In genomic region chr1:204128964-204129896, GRCh38 we compare ENCODE assay signal across 8 cellular contexts. TPM values are rescaled to one million over a fixed set of nuclear protein-coding genes. Genes with fewer than 3 reads are reported as not detected.
DNase-seq lines count a peak whose midpoint lies in the region; ATAC-seq, FAIRE-seq and TF ChIP-seq lines count a peak whose summit lies in the region.

No MANE protein-coding gene starts in this region.

- H3K4me2 ChIP-seq in neuronal stem cell (ENCODE audit: insufficient read depth, low read length, poor library complexity, severe bottlenecking): peak overlapping the region; percentile 43

- no CpG with 5 or more reads among the region's 29 CpGs for WGBS in neuronal stem cell (ENCODE audit: extremely low coverage in 2 of 2, insufficient read length in 2 of 2, insufficient replicate concordance in 1 of 2), 2 donors

- H2AFZ ChIP-seq in neuronal stem cell (ENCODE audit: low read length): no peak overlapping the region

- peaks cover 4% of the 10 kb centered on the region for H3K79me1 ChIP-seq in neuronal stem cell (ENCODE audit: low read depth, low read length)

- peak overlapping the region; percentile 85 for H3K23ac ChIP-seq in neuronal stem cell (ENCODE audit: low read depth, low read length, poor library complexity)

- H3K4me1 ChIP-seq in RWPE2 (ENCODE audit: insufficient read depth, poor library complexity, severe bottlenecking) (peaks cover 31% of the 10 kb centered on the region), neuronal stem cell (ENCODE audit: control insufficient read depth in 2 of 2, insufficient read depth in 1 of 2, low read depth in 1 of 2, low read length in 2 of 2) (peaks cover 7 to 23% of the 10 kb centered on the region in 2 donors)

- no peak overlapping the region for H3K14ac ChIP-seq in neuronal stem cell (ENCODE audit: low read length)

- H3K4me3 ChIP-seq in RWPE2 (ENCODE audit: severe bottlenecking) (no peak overlapping the region), neuronal stem cell (ENCODE audit: low read length in 2 of 2) (no peak overlapping the region)

- H3K4ac ChIP-seq in neuronal stem cell (ENCODE audit: low read length): no peak overlapping the region

- H3K36me3 ChIP-seq in RWPE2 (ENCODE audit: low read depth) (peaks cover 10% of the 10 kb centered on the region; the same call in 1 of the 2 replicates), neuronal stem cell (replicated peaks in 1 of 2; ENCODE audit: control insufficient read depth in 2 of 2, insufficient read depth in 2 of 2, low read length in 2 of 2) (peaks cover 17 to 72% of the 10 kb centered on the region in 2 donors)

- H2AK5ac ChIP-seq in neuronal stem cell (ENCODE audit: low read depth, low read length): peak overlapping the region; percentile 94

- no peak overlapping the region for H2BK12ac ChIP-seq in neuronal stem cell (ENCODE audit: low read length)

- H4K91ac ChIP-seq in neuronal stem cell (ENCODE audit: low read depth, low read length, poor library complexity): no peak overlapping the region

- H3K27me3 ChIP-seq in RWPE2 (ENCODE audit: insufficient read depth, poor library complexity, severe bottlenecking): no peaks in the 10 kb centered on the region
- H3K27me3 ChIP-seq in neuronal stem cell (ENCODE audit: control insufficient read depth in 3 of 3, insufficient read depth in 3 of 3, low read depth in 1 of 3, low read length in 3 of 3): no peaks in the 10 kb centered on the region

- H4K8ac ChIP-seq in neuronal stem cell (ENCODE audit: low read depth, low read length): no peak overlapping the region

- peak; percentile 92 for TF ChIP-seq CTCF in LNCAP (IDR thresholded peaks at IDR 0.05)
- peak; percentile 88 for TF ChIP-seq CTCF in RWPE2 (IDR thresholded peaks at IDR 0.05; ENCODE audit: poor library complexity, severe bottlenecking)

- H2BK15ac ChIP-seq in neuronal stem cell (ENCODE audit: low read length): peak overlapping the region; percentile 62

- DNase-seq in GDM1 (lab: John Stamatoyannopoulos, UW) (peak; percentile 51), RWPE2 (ENCODE audit: low spot score) (no peak), frontal cortex (ENCODE audit: low spot score in 2 of 2) (peak; percentile 81 to 87), neuronal stem cell (ENCODE audit: low spot score) (peak; percentile 54), substantia nigra (lab: John Stamatoyannopoulos, UW) (peak in 41 of 49 donors; percentile 17 to 77 (median 52))
- DNase-seq in activated gamma-delta T cell treated with anti-CD3 and anti-CD28 coated beads, Interleukin-2, amount 50 U/mL, for 16 hours (ENCODE audit: low read depth): peak; percentile 45

- H3K27ac ChIP-seq in RWPE2 (ENCODE audit: poor library complexity, severe bottlenecking) (peak overlapping the region; percentile 83), neuronal stem cell (replicated peaks; ENCODE audit: low read length) (no peak overlapping the region), substantia nigra (ENCODE audit: low read depth, low read length, poor library complexity, severe bottlenecking) (peak overlapping the region; percentile 21)

- no peak overlapping the region for H2BK5ac ChIP-seq in neuronal stem cell (ENCODE audit: low read length)

- H3K9ac ChIP-seq in neuronal stem cell (ENCODE audit: low read depth, low read length, poor library complexity): peak overlapping the region; percentile 79

- H2BK120ac ChIP-seq in neuronal stem cell (ENCODE audit: low read depth, low read length): no peak overlapping the region

- no peak for FAIRE-seq in frontal cortex (lab: Jason Lieb, UNC)

- peak; percentile 45 for ATAC-seq in RWPE2 (ENCODE audit: low read depth)
- ATAC-seq in GM21367 (IDR thresholded peaks at IDR 0.05; ENCODE audit: unreplicated experiment): no peak

- H3K18ac ChIP-seq in neuronal stem cell (ENCODE audit: low read length): peak overlapping the region; percentile 84

- no peaks in the 10 kb centered on the region for H3K9me3 ChIP-seq in RWPE2 (ENCODE audit: severe bottlenecking)
- H3K9me3 ChIP-seq in neuronal stem cell (replicated peaks in 1 of 2; ENCODE audit: control insufficient read depth in 2 of 2, insufficient read depth in 1 of 2, low read depth in 1 of 2, low read length in 2 of 2): no peaks in the 10 kb centered on the region

RNA-seq across cellular contexts. Expression of gene ETNK2, which starts 22.6 kb away (rescaled TPM):
- total RNA-seq in frontal cortex: 31.0 TPM
- polyA plus RNA-seq in neuronal stem cell (2013, experiment 1 of 2): 8.8 TPM
- polyA plus RNA-seq in neuronal stem cell (2013, experiment 2 of 2): 8.4 TPM

RNA-seq across cellular contexts. Expression of gene REN, which starts 36.9 kb away (rescaled TPM):
- total RNA-seq in frontal cortex: not detected
- polyA plus RNA-seq in neuronal stem cell (2013, experiment 1 of 2): not detected
- polyA plus RNA-seq in neuronal stem cell (2013, experiment 2 of 2): not detected

RNA-seq across cellular contexts. Expression of gene SOX13, which starts 56.3 kb away (rescaled TPM):
- total RNA-seq in frontal cortex: 1.6 TPM
- polyA plus RNA-seq in neuronal stem cell (2013, experiment 1 of 2): 16.2 TPM
- 16.8 TPM for polyA plus RNA-seq in neuronal stem cell (2013, experiment 2 of 2)
